ENCODE assay signal across 8 cellular contexts in the genomic region with DNA sequence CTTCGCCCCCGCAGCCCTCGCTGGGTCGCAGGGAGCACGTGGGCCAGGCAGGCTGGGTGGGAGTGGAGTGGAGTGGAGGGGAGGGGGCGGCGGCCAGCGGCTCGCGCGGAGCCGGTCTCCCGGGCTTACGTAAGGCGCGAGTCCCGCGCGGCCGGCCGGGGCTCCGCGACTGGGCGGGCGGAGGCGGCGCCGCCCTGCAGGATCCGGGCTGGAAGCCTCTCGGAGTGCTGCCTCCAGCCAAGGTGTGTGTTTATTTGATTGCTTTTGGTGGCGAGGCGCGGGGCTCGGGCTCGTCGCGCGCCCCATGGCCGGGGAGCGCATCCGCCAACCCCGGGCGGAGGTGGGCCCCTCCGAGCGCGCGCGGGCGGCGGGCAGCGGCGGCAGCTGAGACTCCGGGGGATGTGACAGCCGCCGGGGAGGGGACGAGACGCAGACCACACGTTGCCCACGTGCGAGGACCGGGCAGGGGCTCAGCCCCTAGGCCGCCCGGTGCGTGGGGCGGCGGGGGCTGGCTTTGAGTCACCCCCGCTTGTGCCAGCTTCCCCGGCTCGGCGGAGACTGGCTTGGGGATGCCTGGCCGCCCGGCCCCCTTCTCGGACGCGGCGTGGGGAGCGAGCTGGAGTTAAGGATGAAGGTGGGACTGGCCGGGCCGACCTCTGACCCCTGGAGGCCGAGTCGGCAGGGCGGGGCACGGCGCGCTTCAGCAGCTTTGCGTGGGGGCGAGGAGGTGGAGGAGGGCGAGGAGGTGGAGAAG. TPM values are rescaled to one million over a fixed set of nuclear protein-coding genes. Genes with fewer than 3 reads are reported as not detected.
A peak's percentile ranks its signal among the peaks of the same experiment; 100 is the strongest.
DNase-seq lines count a peak whose midpoint lies in the region; ATAC-seq and TF ChIP-seq lines count a peak whose summit lies in the region.

No MANE protein-coding gene starts in this region.

- peaks cover 53% of the 10 kb centered on the region for H3K27me3 Mint-ChIP-seq in nephron (ENCODE audit: low read depth)

- peak overlapping the region; percentile 68 for H3K4me3 ChIP-seq in fibroblast of the aortic adventitia (ENCODE audit: low read depth, low read length)
- H3K4me3 ChIP-seq in upper lobe of right lung: peak overlapping the region; percentile 66

- peaks cover 25% of the 10 kb centered on the region for H3K27me3 ChIP-seq in upper lobe of right lung

- H3K27ac ChIP-seq in upper lobe of right lung: no peak overlapping the region

- DNase-seq in activated naive CD4-positive, alpha-beta T cell treated with Interleukin-2 at 50 U/mL for 16 hours: peak; percentile 27
- no peak for DNase-seq in activated naive CD4-positive, alpha-beta T cell (lab: John Stamatoyannopoulos, UW)
- DNase-seq in NCI-H2171 treated with DMSO at 0.1 percent for 48 hours (lab: John Stamatoyannopoulos, UW): peak; percentile 28
- DNase-seq in activated T-cell treated with anti-CD3 and anti-CD28 coated beads for 4 hours: peak; percentile 14
- DNase-seq in fibroblast of the aortic adventitia (ENCODE audit: low read depth): no peak
- peak; percentile 67 for DNase-seq in upper lobe of right lung

- no peaks in the 10 kb centered on the region for H3K9me3 ChIP-seq in upper lobe of right lung

- intact Hi-C loops in upper lobe of right lung (cut with DNase I): no loop called here

- no peaks in the 10 kb centered on the region for H3K4me1 ChIP-seq in upper lobe of right lung

- no peaks in the 10 kb centered on the region for H3K9me3 Mint-ChIP-seq in nephron

- no peaks in the 10 kb centered on the region for H3K36me3 Mint-ChIP-seq in nephron (ENCODE audit: low read depth)

- H3K4me1 Mint-ChIP-seq in nephron: peaks cover 11% of the 10 kb centered on the region

- H3K36me3 ChIP-seq in upper lobe of right lung: no peaks in the 10 kb centered on the region

- H3K4me3 Mint-ChIP-seq in nephron: peak overlapping the region; percentile 85 to 87 (median 86)

- peak; percentile 61 for ATAC-seq in HG02840 (IDR thresholded peaks at IDR 0.05; ENCODE audit: low FRiP score, unreplicated experiment)
- peak; percentile 73 for ATAC-seq in upper lobe of right lung

- TF ChIP-seq CTCF in fibroblast of the aortic adventitia (IDR thresholded peaks at IDR 0.05; ENCODE audit: insufficient read depth, low read length) (no peak), nephron (IDR thresholded peaks at IDR 0.05; ENCODE audit: unreplicated experiment in 3 of 3) (no peak), upper lobe of right lung (IDR thresholded peaks at IDR 0.05) (no peak)

- no peak overlapping the region for H3K27ac Mint-ChIP-seq in nephron

RNA-seq across cellular contexts. Expression of a gene that starts 0.4 kb away (rescaled TPM):
- total RNA-seq in fibroblast of the aortic adventitia (ENCODE audit: low replicate concordance): 10.6 and 20.0 TPM in 2 replicates
- total RNA-seq in upper lobe of right lung: 4.6 TPM

Comparison
In these comparisons a context has a peak if more than half of its experiments do, and no peak if none do; other contexts are left out.
1. DNase-seq: peak in activated naive CD4-positive, alpha-beta T cell treated with Interleukin-2 at 50 U/mL for 16 hours (single experiment), NCI-H2171 treated with DMSO at 0.1 percent for 48 hours (single experiment), activated T-cell treated with anti-CD3 and anti-CD28 coated beads for 4 hours (single experiment) and upper lobe of right lung (single experiment); none in activated naive CD4-positive, alpha-beta T cell (0 of 4) and fibroblast of the aortic adventitia (single experiment).